ENCODE assay signal across 8 cellular contexts in the genomic region with DNA sequence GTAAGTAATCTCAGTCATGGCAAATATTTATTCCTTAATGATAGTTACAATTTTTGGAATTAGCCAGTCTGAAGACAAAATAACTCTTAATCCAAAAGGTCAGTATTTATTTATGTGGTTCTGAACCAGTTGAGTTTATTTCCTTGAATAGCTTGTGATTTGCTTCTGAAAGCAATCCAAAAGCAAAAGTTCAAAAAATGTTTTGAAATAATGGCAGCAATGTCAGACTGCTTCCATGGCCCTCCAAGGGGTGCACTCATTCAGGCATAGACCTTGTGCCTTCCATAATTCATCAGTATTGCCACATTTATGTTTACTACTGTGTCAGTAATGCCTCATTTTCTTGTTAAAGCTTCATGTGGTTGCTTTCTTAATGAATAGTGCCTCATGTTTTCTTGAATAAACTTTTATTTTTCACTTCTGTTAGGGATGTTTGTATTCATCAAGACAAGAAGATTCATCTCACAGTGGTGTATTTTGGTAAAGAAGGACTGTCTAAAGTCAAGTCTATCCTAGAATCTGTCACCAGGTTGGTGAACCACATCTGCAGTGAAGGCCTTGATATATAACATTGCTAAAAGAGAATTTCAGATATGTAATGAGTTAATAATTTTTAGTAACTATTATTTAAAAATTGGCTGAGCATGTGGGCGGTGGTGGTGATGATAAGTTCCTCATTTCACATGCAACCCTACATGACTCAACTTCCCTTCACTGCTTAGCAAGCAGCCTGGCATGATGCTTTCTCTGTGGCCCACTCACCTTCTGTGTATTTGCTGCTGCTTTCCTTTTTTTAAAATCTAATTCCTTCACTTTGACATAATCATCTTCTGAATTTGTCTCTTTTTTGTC. TPM values are rescaled to one million over a fixed set of nuclear protein-coding genes. Genes with fewer than 3 reads are reported as not detected.
A peak's percentile ranks its signal among the peaks of the same experiment; 100 is the strongest.
DNase-seq lines count a peak whose midpoint lies in the region; ATAC-seq and TF ChIP-seq lines count a peak whose summit lies in the region.

No MANE protein-coding gene starts in this region.

- no peak overlapping the region for H3K4me3 ChIP-seq in neural progenitor cell

- H3K36me3 Mint-ChIP-seq in neural progenitor cell, result peaks cover 18% of the 10 kb centered on the region

- H3K9me3 ChIP-seq in neural progenitor cell (ENCODE audit: low read depth), result no peaks in the 10 kb centered on the region

- H3K36me3 ChIP-seq in neural progenitor cell, result no peaks in the 10 kb centered on the region

- no peaks in the 10 kb centered on the region for H3K4me1 Mint-ChIP-seq in neural progenitor cell

- no peak overlapping the region for H2AFZ ChIP-seq in neural progenitor cell (replicated peaks)

- no peak overlapping the region for H3K27ac ChIP-seq in neural progenitor cell

- TF ChIP-seq CTCF in neural progenitor cell (IDR thresholded peaks at IDR 0.05), result no peak

- H4K20me1 ChIP-seq in neural progenitor cell (ENCODE audit: low read depth), result no peaks in the 10 kb centered on the region

- H3K27me3 Mint-ChIP-seq in neural progenitor cell (ENCODE audit: insufficient read depth, low read depth), result peaks cover 3% of the 10 kb centered on the region

- DNase-seq in AG08396 (ENCODE audit: low spot score) (peak; percentile 59), astrocyte of the hippocampus (ENCODE audit: low read depth, low spot score) (peak; percentile 39), iPS-NIHi7 (ENCODE audit: extremely low spot score) (no peak), DMS79 (lab: John Stamatoyannopoulos, UW) (no peak), neural progenitor cell (ENCODE audit: low spot score) (no peak)
- DNase-seq in stimulated activated CD4-positive, alpha-beta T cell treated with anti-CD3 and anti-CD28 coated beads, Interleukin-2, amount 100 ng/mL, for 24 hours, result peak; percentile 31 to 60

- no peak overlapping the region for H3K27ac Mint-ChIP-seq in neural progenitor cell

- H3K9ac ChIP-seq in neural progenitor cell, result no peak overlapping the region

- H3K4me1 ChIP-seq in neural progenitor cell, result no peaks in the 10 kb centered on the region

- no peak overlapping the region for H3K4me3 Mint-ChIP-seq in neural progenitor cell

- H3K9me3 Mint-ChIP-seq in neural progenitor cell, result no peaks in the 10 kb centered on the region

- peak; percentile 53 for ATAC-seq in GM19397 (IDR thresholded peaks at IDR 0.05; ENCODE audit: unreplicated experiment)
- ATAC-seq in HG03571 (IDR thresholded peaks at IDR 0.05; ENCODE audit: unreplicated experiment), result peak; percentile 67

- no peaks in the 10 kb centered on the region for H3F3A ChIP-seq in neural progenitor cell (ENCODE audit: low read depth)

- H3K79me2 ChIP-seq in neural progenitor cell (ENCODE audit: low read depth), result peaks cover 14% of the 10 kb centered on the region

- no peaks in the 10 kb centered on the region for H3K27me3 ChIP-seq in neural progenitor cell

- no peak overlapping the region for H3K4me2 ChIP-seq in neural progenitor cell

RNA-seq across cellular contexts. Expression of a gene that starts 22.0 kb away (rescaled TPM):
- 7.0 and 9.3 TPM in 2 replicates for total RNA-seq in neural progenitor cell (ENCODE audit: low replicate concordance)

Comparison
In these comparisons a context has a peak if more than half of its experiments do, and no peak if none do; other contexts are left out.
1. DNase-seq: peak in AG08396 (single experiment), astrocyte of the hippocampus (single experiment) and stimulated activated CD4-positive, alpha-beta T cell treated with anti-CD3 and anti-CD28 coated beads, Interleukin-2, amount 100 ng/mL, for 24 hours (2 of 2); none in iPS-NIHi7 (single experiment), DMS79 (single experiment) and neural progenitor cell (single experiment).